Comparison of ENCODE assay signal across 9 cellular contexts in the genomic region with DNA sequence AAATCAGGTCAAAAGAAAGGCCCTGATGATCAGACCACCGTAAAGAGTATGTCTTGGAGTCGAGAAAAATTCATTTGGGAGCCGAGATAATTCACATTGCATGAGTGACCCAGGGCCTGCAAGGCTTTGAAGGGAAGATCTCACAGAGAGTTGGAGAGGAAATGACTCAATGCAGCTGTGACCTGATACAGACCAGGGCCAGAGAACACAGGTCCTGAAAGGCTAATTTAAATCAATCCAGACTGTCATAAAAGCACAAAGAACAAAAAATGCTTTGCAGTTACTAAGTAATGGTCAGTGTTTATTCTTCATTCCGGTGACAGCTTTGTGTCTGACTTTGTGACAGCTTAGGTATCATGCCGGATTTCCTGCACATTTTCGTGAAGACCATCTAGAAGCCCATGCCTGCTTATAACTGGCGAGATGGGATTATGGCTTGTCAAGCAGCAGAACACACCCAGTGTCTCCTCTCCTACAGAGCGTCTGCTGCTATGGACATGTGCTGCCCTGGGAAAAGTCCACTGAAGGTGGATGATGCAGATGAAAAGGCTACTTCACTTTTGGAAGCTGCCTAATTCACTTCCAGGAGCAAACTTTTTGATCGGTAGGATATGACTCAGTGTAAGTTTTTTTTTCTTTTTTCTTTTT. TPM values are rescaled to one million over a fixed set of nuclear protein-coding genes. Genes with fewer than 3 reads are reported as not detected.
A peak's percentile ranks its signal among the peaks of the same experiment; 100 is the strongest.
DNase-seq lines count a peak whose midpoint lies in the region; ATAC-seq and TF ChIP-seq lines count a peak whose summit lies in the region.
"Had no signal": no experiment of that assay in that cellular context is flagged by ENCODE, and none has a peak within 500 bp of the region (broad histone marks: within the 10 kb centered on the region; RNA-seq: fewer than 3 reads in every experiment).

No MANE protein-coding gene starts in this region.

- H3K9me3 ChIP-seq in right atrium auricular region: no peaks in the 10 kb centered on the region

- no peak for DNase-seq in Right ventricle myocardium superior
- DNase-seq in right atrium auricular region (ENCODE audit: low spot score): no peak
- peak; percentile 90 for DNase-seq in RPMI7951 (ENCODE audit: low read depth)
- no peak for DNase-seq in foreskin keratinocyte
- DNase-seq in smooth muscle cell of the brain vasculature (ENCODE audit: low read depth, low spot score): peak; percentile 40
- DNase-seq in caudate nucleus (lab: John Stamatoyannopoulos, UW): no peak
- DNase-seq: Karpas-422 had no signal

- H3K27ac ChIP-seq in right atrium auricular region: no peak overlapping the region
- H3K27ac ChIP-seq in foreskin keratinocyte: no peak overlapping the region
- H3K27ac ChIP-seq in caudate nucleus (ENCODE audit: low read depth, low read length): no peak overlapping the region

- intact Hi-C loops in Right ventricle myocardium superior (cut with DNase I): loop anchor here (10.0 kb wide), 1 partner anchor 184 kb away; no protein-coding TSS in a partner anchor

- peak; percentile 58 for ATAC-seq in Right ventricle myocardium superior (ENCODE audit: poor library complexity)
- ATAC-seq in foreskin keratinocyte: peak; percentile 25
- ATAC-seq in GM21723 (IDR thresholded peaks at IDR 0.05; ENCODE audit: unreplicated experiment): no peak
- no peak for ATAC-seq in GM18520 (IDR thresholded peaks at IDR 0.05; ENCODE audit: unreplicated experiment)

- no peak overlapping the region for H3K4me3 ChIP-seq in right atrium auricular region

- H3K4me1 ChIP-seq in right atrium auricular region (no peaks in the 10 kb centered on the region), foreskin keratinocyte (peaks cover 20% of the 10 kb centered on the region)

- H3K27me3 ChIP-seq in right atrium auricular region: no peaks in the 10 kb centered on the region
- H3K27me3 ChIP-seq in foreskin keratinocyte: no peaks in the 10 kb centered on the region

- TF ChIP-seq CTCF in right atrium auricular region (IDR thresholded peaks at IDR 0.05) (no peak), foreskin keratinocyte (conservative IDR thresholded peaks at IDR 0.05) (no peak)

- H3K36me3 ChIP-seq in right atrium auricular region: no peaks in the 10 kb centered on the region

RNA-seq across cellular contexts. Expression of a gene that starts 5.8 kb away (rescaled TPM):
- total RNA-seq in Right ventricle myocardium superior (not detected), right atrium auricular region (under 1 TPM in 1 of 2 donors, not detected in 1; 0.12 TPM), foreskin keratinocyte (0.04 TPM in 1 of 2 replicates, not detected in the other)
- total RNA-seq in RPMI7951 (2014; rRNA removed; shearing (Covaris generic)): 0.10 and 0.24 TPM in 2 replicates
- not detected in 2 replicates for polyA plus RNA-seq in foreskin keratinocyte

Comparison
In these comparisons a context has a peak if more than half of its experiments do, and no peak if none do; other contexts are left out.
1. ATAC-seq: peak in Right ventricle myocardium superior (single experiment) and foreskin keratinocyte (single experiment); none in GM21723 (single experiment) and GM18520 (single experiment).
2. DNase-seq: peak in RPMI7951 (single experiment) and smooth muscle cell of the brain vasculature (single experiment); none in Right ventricle myocardium superior (single experiment), right atrium auricular region (single experiment), foreskin keratinocyte (0 of 2) and caudate nucleus (0 of 61).